In the genomic region with DNA sequence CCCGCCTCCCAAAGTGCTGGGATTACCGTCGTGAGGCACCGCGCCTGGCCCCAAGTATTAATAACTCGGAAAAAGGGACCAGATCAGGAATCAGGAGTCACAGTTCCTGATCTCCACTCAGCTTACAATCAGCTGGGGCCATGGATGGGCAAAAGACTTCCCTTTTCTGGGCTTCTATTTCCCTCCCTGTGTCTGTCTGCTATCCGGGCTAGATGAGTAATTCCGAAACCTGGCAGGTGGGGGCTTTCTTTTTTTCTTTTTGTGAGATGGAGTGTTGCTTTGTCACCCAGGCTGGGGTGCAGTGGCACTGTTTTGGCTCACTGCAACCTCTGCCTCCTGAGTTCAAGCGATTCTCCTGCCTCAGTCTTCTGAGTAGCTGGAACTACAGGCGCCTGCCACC, we compare ENCODE assay signal across 9 cellular contexts. TPM values are rescaled to one million over a fixed set of nuclear protein-coding genes. Genes with fewer than 3 reads are reported as not detected.
DNase-seq lines count a peak whose midpoint lies in the region; ATAC-seq, FAIRE-seq and TF ChIP-seq lines count a peak whose summit lies in the region.
"Had no signal": no experiment of that assay in that cellular context is flagged by ENCODE, and none has a peak within 500 bp of the region (broad histone marks: within the 10 kb centered on the region; RNA-seq: fewer than 3 reads in every experiment).

No MANE protein-coding gene starts in this region.

- TF ChIP-seq CTCF in VCaP (conservative IDR thresholded peaks at IDR 0.05) = no peak

- intact Hi-C loops in sciatic nerve (cut with DNase I) = loop anchor here (5.0 kb wide), 1 partner anchor 1152 kb away; no protein-coding TSS in a partner anchor

- TF ChIP-seq POLR2A in GM12891 (IDR thresholded peaks at IDR 0.05; ENCODE audit: low read depth, low read length) = no peak

- no peak for FAIRE-seq in GM12891 (lab: Jason Lieb, UNC)

- peak overlapping the region; percentile 18; the same call in 1 of the 2 replicates for H3K27ac ChIP-seq in VCaP

- no peak for DNase-seq in GM12891 (ENCODE audit: insufficient read length, low spot score)
- no peak for DNase-seq in AG08396 (ENCODE audit: low spot score)
- no peak for DNase-seq in GOT3 (lab: John Stamatoyannopoulos, UW)
- DNase-seq in T1000 (lab: John Stamatoyannopoulos, UW) = no peak
- no peak for DNase-seq in sciatic nerve (ENCODE audit: low spot score)
- DNase-seq: effector CD4-positive, alpha-beta T cell had no signal

- ATAC-seq in GM19438 (IDR thresholded peaks at IDR 0.05; ENCODE audit: low read depth, unreplicated experiment) (peak; percentile 43), HG03095 (IDR thresholded peaks at IDR 0.05; ENCODE audit: unreplicated experiment) (peak; percentile 54), sciatic nerve (no peak)

TF ChIP-seq in GM12891, 5 proteins besides CTCF, POLR2A, EP300 and RAD21:
- no peak for TF ChIP-seq TAF1 (IDR thresholded peaks at IDR 0.05; ENCODE audit: low read depth, low read length)
- TF ChIP-seq PAX5 (IDR thresholded peaks at IDR 0.05; ENCODE audit: insufficient read depth, low read length, severe bottlenecking) = no peak
- TF ChIP-seq SPI1 (IDR thresholded peaks at IDR 0.05; ENCODE audit: low read depth, low read length) = peak; percentile 88
- no peak for TF ChIP-seq POU2F2 (IDR thresholded peaks at IDR 0.05; ENCODE audit: low read depth, low read length)
- TF ChIP-seq POLR2AphosphoS5 (IDR thresholded peaks at IDR 0.05; ENCODE audit: low read depth, low read length) = no peak

RNA-seq across cellular contexts. Expression of gene RPS24, which starts 11.6 kb away (rescaled TPM):
- polyA plus RNA-seq in GM12891 (2012; ENCODE audit: low read depth, missing spikeins) = 6,358 TPM
- total RNA-seq in sciatic nerve = 1,000 TPM

RNA-seq across cellular contexts. Expression of gene POLR3A, which starts 15.9 kb away (rescaled TPM):
- polyA plus RNA-seq in GM12891 (2012; ENCODE audit: low read depth, missing spikeins) = 6.3 TPM
- total RNA-seq in sciatic nerve = 12.6 TPM
